In genomic region chr11:73233211-73233610, GRCh38 we compare ENCODE assay signal across 16 cellular contexts. TPM values are rescaled to one million over a fixed set of nuclear protein-coding genes. Genes with fewer than 3 reads are reported as not detected.
"Had no signal": no experiment of that assay in that cellular context is flagged by ENCODE, and none has a peak within 500 bp of the region (broad histone marks: within the 10 kb centered on the region; RNA-seq: fewer than 3 reads in every experiment).

No MANE protein-coding gene starts in this region.

- H3K27ac ChIP-seq: cardiac muscle cell, epithelial cell of prostate, gastroesophageal sphincter, lower lobe of right lung, parathyroid adenoma, right atrium auricular region had no signal

- H3K36me3 ChIP-seq: cardiac muscle cell, gastroesophageal sphincter, lower lobe of right lung had no signal

- H3K9me3 Mint-ChIP-seq: activated T-cell treated with anti-CD3 and anti-CD28 coated beads, Interleukin-2, amount 50 U/mL, for 4 hours; stimulated activated memory B cell treated with anti-CD40 and anti-IgM and Interleukin-4, amounts not matched to agents 10 μg/mL and 1 μg/mL and 100 μg/mL, for 72 hours; T-helper 2 cell treated with Interferon-gamma antibody and Interleukin-4, amounts not matched to agents 5 μg/mL and 100 μg/mL, for 36 hours had no signal

- H3K4me3 ChIP-seq: cardiac muscle cell, gastroesophageal sphincter, lower lobe of right lung, right atrium auricular region had no signal

- H3K27ac Mint-ChIP-seq: activated CD8-positive, alpha-beta memory T cell treated with anti-CD3 and anti-CD28 coated beads, Interleukin-2, amount 10 ng/mL, durations not matched to agents 7 days and 5 days; stimulated activated memory B cell treated with anti-CD40 and anti-IgM and Interleukin-4, amounts not matched to agents 10 μg/mL and 1 μg/mL and 100 μg/mL, for 72 hours; T-helper 2 cell treated with Interferon-gamma antibody and Interleukin-4, amounts not matched to agents 5 μg/mL and 100 μg/mL, for 36 hours had no signal

- H3K36me3 Mint-ChIP-seq: activated CD8-positive, alpha-beta memory T cell treated with anti-CD3 and anti-CD28 coated beads, Interleukin-2, amount 10 ng/mL, durations not matched to agents 7 days and 5 days; stimulated activated memory B cell treated with anti-CD40 and anti-IgM and Interleukin-4, amounts not matched to agents 10 μg/mL and 1 μg/mL and 100 μg/mL, for 72 hours had no signal

- DNase-seq: activated CD4-positive, alpha-beta T cell treated with anti-CD3 and anti-CD28 coated beads, Interleukin-2, amount 50 U/mL, for 48 hours; activated CD8-positive, alpha-beta memory T cell treated with anti-CD3 and anti-CD28 coated beads, Interleukin-2, amount 10 ng/mL, durations not matched to agents 7 days and 5 days; activated gamma-delta T cell treated with Interleukin-2 at 50 U/mL for 16 hours; activated T-cell treated with anti-CD3 and anti-CD28 coated beads, Interleukin-2, amount 50 U/mL, for 4 hours; effector memory CD4-positive, alpha-beta T cell; lower lobe of right lung; midbrain; stimulated activated CD4-positive, alpha-beta T cell treated with anti-CD3 and anti-CD28 coated beads, Interleukin-1b, Interleukin-23, amount 100 ng/mL, for 48 hours; trophoblast cell had no signal

- H3K4me3 Mint-ChIP-seq: activated CD8-positive, alpha-beta memory T cell treated with anti-CD3 and anti-CD28 coated beads, Interleukin-2, amount 10 ng/mL, durations not matched to agents 7 days and 5 days; activated T-cell treated with anti-CD3 and anti-CD28 coated beads, Interleukin-2, amount 50 U/mL, for 4 hours; stimulated activated memory B cell treated with anti-CD40 and anti-IgM and Interleukin-4, amounts not matched to agents 10 μg/mL and 1 μg/mL and 100 μg/mL, for 72 hours; T-helper 2 cell treated with Interferon-gamma antibody and Interleukin-4, amounts not matched to agents 5 μg/mL and 100 μg/mL, for 36 hours had no signal

- H3K27me3 ChIP-seq: cardiac muscle cell, gastroesophageal sphincter, right atrium auricular region had no signal

- H3K9me3 ChIP-seq: gastroesophageal sphincter, lower lobe of right lung, right atrium auricular region had no signal

- H3K27me3 Mint-ChIP-seq: activated CD8-positive, alpha-beta memory T cell treated with anti-CD3 and anti-CD28 coated beads, Interleukin-2, amount 10 ng/mL, durations not matched to agents 7 days and 5 days; stimulated activated memory B cell treated with anti-CD40 and anti-IgM and Interleukin-4, amounts not matched to agents 10 μg/mL and 1 μg/mL and 100 μg/mL, for 72 hours had no signal

- H3K4me1 Mint-ChIP-seq: activated CD8-positive, alpha-beta memory T cell treated with anti-CD3 and anti-CD28 coated beads, Interleukin-2, amount 10 ng/mL, durations not matched to agents 7 days and 5 days had no signal

- ATAC-seq: activated CD8-positive, alpha-beta memory T cell treated with anti-CD3 and anti-CD28 coated beads, Interleukin-2, amount 10 ng/mL, durations not matched to agents 7 days and 5 days; activated T-cell treated with anti-CD3 and anti-CD28 coated beads, Interleukin-2, amount 50 U/mL, for 4 hours; gastroesophageal sphincter; lower lobe of right lung; stimulated activated memory B cell treated with anti-CD40 and anti-IgM and Interleukin-4, amounts not matched to agents 10 μg/mL and 1 μg/mL and 100 μg/mL, for 72 hours had no signal

RNA-seq across cellular contexts. Expression of gene P2RY2, which starts 15.1 kb away (rescaled TPM):
- total RNA-seq: activated CD8-positive, alpha-beta memory T cell treated with anti-CD3 and anti-CD28 coated beads, Interleukin-2, amount 10 ng/mL, durations not matched to agents 7 days and 5 days; activated T-cell treated with anti-CD3 and anti-CD28 coated beads, Interleukin-2, amount 50 U/mL, for 4 hours had no signal

RNA-seq across cellular contexts. Expression of gene P2RY6, which starts 38.9 kb away (rescaled TPM):
- total RNA-seq: activated CD8-positive, alpha-beta memory T cell treated with anti-CD3 and anti-CD28 coated beads, Interleukin-2, amount 10 ng/mL, durations not matched to agents 7 days and 5 days; activated T-cell treated with anti-CD3 and anti-CD28 coated beads, Interleukin-2, amount 50 U/mL, for 4 hours had no signal
- polyA plus RNA-seq: cardiac muscle cell had no signal
